In the genomic region with DNA sequence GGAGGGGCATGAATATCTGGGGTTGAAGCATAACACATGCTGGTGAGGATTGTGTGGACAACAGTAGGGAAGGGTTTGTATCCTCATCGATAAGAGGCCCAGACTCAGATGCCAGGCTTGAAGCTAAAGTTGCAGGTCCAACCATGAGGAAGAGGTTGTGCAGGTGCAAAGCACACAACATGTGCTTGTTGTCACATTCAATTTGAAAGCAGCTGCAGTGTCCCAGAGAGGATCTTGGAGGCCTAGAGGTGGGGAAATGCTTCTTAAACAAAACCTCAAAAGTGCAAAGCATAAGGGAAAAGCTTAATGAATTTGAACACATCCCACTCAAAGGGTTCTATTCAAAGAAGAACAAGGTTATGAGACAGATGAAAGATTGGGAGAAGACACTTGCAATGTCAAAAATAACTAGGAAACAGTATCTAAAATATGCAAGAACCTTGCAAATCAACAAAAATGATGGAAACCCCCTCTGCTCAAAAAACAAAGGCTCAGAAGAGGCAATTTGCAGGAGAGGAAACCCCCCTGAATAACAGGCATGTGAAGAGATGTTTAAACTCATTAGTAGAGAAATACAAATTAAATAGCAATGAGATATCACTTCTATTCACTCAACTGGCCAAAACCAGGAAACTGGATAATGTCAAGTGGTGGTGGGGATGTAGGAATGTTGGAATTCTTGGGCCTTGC, we compare ENCODE assay signal across 20 cellular contexts.
A peak's percentile ranks its signal among the peaks of the same experiment; 100 is the strongest.
DNase-seq lines count a peak whose midpoint lies in the region; ATAC-seq and TF ChIP-seq lines count a peak whose summit lies in the region.
"Had no signal": no experiment of that assay in that cellular context is flagged by ENCODE, and none has a peak within 500 bp of the region (broad histone marks: within the 10 kb centered on the region; RNA-seq: fewer than 3 reads in every experiment).

No MANE protein-coding gene starts in this region.

- no peaks in the 10 kb centered on the region for H3F3A ChIP-seq in PC-3 (ENCODE audit: low read length, unreplicated experiment)
- no peaks in the 10 kb centered on the region; the same call in 1 of the 2 replicates for H3F3A ChIP-seq in PC-9 (ENCODE audit: insufficient read depth, low read depth)

- no peak overlapping the region for H2BK120ac ChIP-seq in mesenchymal stem cell (ENCODE audit: low read depth, low read length)

- no peak overlapping the region for H3K23ac ChIP-seq in mesenchymal stem cell (ENCODE audit: low read length in 2 of 2)

- H3K4me2 ChIP-seq in PC-3 (ENCODE audit: low read length): peak overlapping the region; percentile 73
- H3K4me2 ChIP-seq in mesenchymal stem cell (ENCODE audit: low read length, poor library complexity, severe bottlenecking): no peak overlapping the region
- H3K4me2 ChIP-seq in PC-9: no peak overlapping the region

- H3K79me2 ChIP-seq in PC-3 (ENCODE audit: low read length): no peaks in the 10 kb centered on the region
- H3K79me2 ChIP-seq in PC-9 (ENCODE audit: low read depth): no peaks in the 10 kb centered on the region

- peak overlapping the region; percentile 25 for H4K91ac ChIP-seq in mesenchymal stem cell (ENCODE audit: low read length)

- no peak for DNase-seq in activated T-cell treated with anti-CD3 and anti-CD28 coated beads, Interleukin-2, amount 50 U/mL, for 72 hours
- no peak for DNase-seq in activated T-cell treated with anti-CD3 and anti-CD28 coated beads, Interleukin-2, amount 50 U/mL, for 24 hours
- DNase-seq in PC-3 (no peak), mesenchymal stem cell (no peak), vagina (ENCODE audit: extremely low spot score in 2 of 2) (no peak), PC-9 (no peak), GF-D8 (lab: John Stamatoyannopoulos, UW) (no peak), DMS 273 (lab: John Stamatoyannopoulos, UW; ENCODE audit: unreplicated experiment) (no peak)
- DNase-seq: amygdala; cerebellar nuclear complex; effector CD8-positive, alpha-beta T cell; immature natural killer cell; lower lobe of right lung; NCI-H187 treated with DMSO at 0.1 percent for 48 hours; NCI-H510A treated with DMSO at 0.1 percent for 48 hours; stimulated activated CD4-positive, alpha-beta T cell treated with anti-CD3 and anti-CD28 coated beads, Interleukin-12 subunit alpha, Interleukin-12 subunit beta, amount 100 ng/mL, for 4 hours had no signal

- 85% methylated on average over 1 of the region's 1 CpG for WGBS in mesenchymal stem cell

- no peaks in the 10 kb centered on the region for H3K79me1 ChIP-seq in mesenchymal stem cell (replicated peaks; ENCODE audit: low read length, poor library complexity, severe bottlenecking)

- H2AFZ ChIP-seq in PC-3 (ENCODE audit: low read length): peak overlapping the region; percentile 66; the same call in 1 of the 2 replicates
- H2AFZ ChIP-seq in mesenchymal stem cell (ENCODE audit: low read depth, low read length): no peak overlapping the region
- no peak overlapping the region for H2AFZ ChIP-seq in PC-9

- H3K36me3 ChIP-seq in PC-3 (ENCODE audit: low read depth, low read length) (no peaks in the 10 kb centered on the region), mesenchymal stem cell (ENCODE audit: control insufficient read depth in 1 of 2, insufficient read depth in 2 of 2, low read depth in 1 of 2, low read length in 2 of 2) (no peaks in the 10 kb centered on the region), vagina (no peaks in the 10 kb centered on the region), PC-9 (ENCODE audit: low read depth) (no peaks in the 10 kb centered on the region)
- H3K36me3 ChIP-seq: lower lobe of right lung, MG63, SJSA1 had no signal

- H3K18ac ChIP-seq in mesenchymal stem cell (ENCODE audit: low read depth in 1 of 2, low read length in 2 of 2): peak overlapping the region in 1 of 2 experiments; percentile 73

- peak overlapping the region; percentile 41 for H4K8ac ChIP-seq in mesenchymal stem cell (ENCODE audit: low read length)

- no peaks in the 10 kb centered on the region for H3K9me3 Mint-ChIP-seq in activated T-cell treated with anti-CD3 and anti-CD28 coated beads, Interleukin-2, amount 50 U/mL, for 72 hours
- no peaks in the 10 kb centered on the region for H3K9me3 Mint-ChIP-seq in activated T-cell treated with anti-CD3 and anti-CD28 coated beads, Interleukin-2, amount 50 U/mL, for 24 hours
- H3K9me3 Mint-ChIP-seq: immature natural killer cell; nephron; stimulated activated effector memory CD8-positive, alpha-beta T cell treated with anti-CD3 and anti-CD28 coated beads, Interleukin-12 subunit alpha, Interleukin-12 subunit beta, amount 100 ng/mL, for 72 hours had no signal

- CTCF ChIA-PET in PC-3 (lab: Charles Lee): no interaction called here
- CTCF ChIA-PET in PC-9 (lab: Charles Lee): no interaction called here

- BruUV-seq in PC-3 (replicated peaks; lab: Mats Ljungman, UMichigan): no TSS peak
- BruUV-seq in PC-9 (replicated peaks; lab: Mats Ljungman, UMichigan): no TSS peak

- H3K36me3 Mint-ChIP-seq in activated T-cell treated with anti-CD3 and anti-CD28 coated beads, Interleukin-2, amount 50 U/mL, for 72 hours (ENCODE audit: insufficient read depth in 2 of 2): no peaks in the 10 kb centered on the region
- H3K36me3 Mint-ChIP-seq in activated T-cell treated with anti-CD3 and anti-CD28 coated beads, Interleukin-2, amount 50 U/mL, for 24 hours (ENCODE audit: low read depth): no peaks in the 10 kb centered on the region
- H3K36me3 Mint-ChIP-seq: immature natural killer cell; stimulated activated effector memory CD8-positive, alpha-beta T cell treated with anti-CD3 and anti-CD28 coated beads, Interleukin-12 subunit alpha, Interleukin-12 subunit beta, amount 100 ng/mL, for 72 hours had no signal

- H3K4me1 ChIP-seq in PC-3 (ENCODE audit: insufficient read depth, low read length): peaks cover 16% of the 10 kb centered on the region
- H3K4me1 ChIP-seq in mesenchymal stem cell (ENCODE audit: control insufficient read depth, insufficient read depth, low read depth, low read length): peaks cover 4% of the 10 kb centered on the region
- peaks cover 46% of the 10 kb centered on the region for H3K4me1 ChIP-seq in vagina
- peaks cover 3% of the 10 kb centered on the region for H3K4me1 ChIP-seq in PC-9 (replicated peaks; ENCODE audit: insufficient read depth)

- POLR2A ChIA-PET in PC-3 (lab: Charles Lee; ENCODE audit: unreplicated experiment) (no interaction called here), PC-9 (lab: Charles Lee; ENCODE audit: unreplicated experiment) (no interaction called here)

- H3K4me3 ChIP-seq in PC-3 (ENCODE audit: low read length) (peak overlapping the region; percentile 49; the same call in 1 of the 2 replicates), mesenchymal stem cell (ENCODE audit: insufficient read depth in 1 of 2, low read depth in 1 of 2, low read length in 2 of 2) (peak overlapping the region in 1 of 2 experiments; percentile 25), vagina (no peak overlapping the region), PC-9 (no peak overlapping the region)
- H3K4me3 ChIP-seq: lower lobe of right lung, MG63, SJSA1 had no signal

- H3K4me3 Mint-ChIP-seq in activated T-cell treated with anti-CD3 and anti-CD28 coated beads, Interleukin-2, amount 50 U/mL, for 72 hours: peak overlapping the region; percentile 64 to 80
- no peak overlapping the region for H3K4me3 Mint-ChIP-seq in activated T-cell treated with anti-CD3 and anti-CD28 coated beads, Interleukin-2, amount 50 U/mL, for 24 hours
- H3K4me3 Mint-ChIP-seq: nephron had no signal

- intact Hi-C loops in PC-3 (cut with micrococcal nuclease) (no loop called here), vagina (cut with DNase I) (no loop called here), PC-9 (cut with micrococcal nuclease; ENCODE audit: unreplicated experiment) (no loop called here)

- peak overlapping the region; percentile 32 to 63 for H2BK12ac ChIP-seq in mesenchymal stem cell (ENCODE audit: low read length in 2 of 2)

- H3K9me3 ChIP-seq in PC-3 (ENCODE audit: low read length) (no peaks in the 10 kb centered on the region), mesenchymal stem cell (ENCODE audit: control insufficient read depth, low read length) (no peaks in the 10 kb centered on the region), vagina (no peaks in the 10 kb centered on the region), PC-9 (ENCODE audit: insufficient read depth, low read depth) (no peaks in the 10 kb centered on the region)
- H3K9me3 ChIP-seq: lower lobe of right lung, MG63, SJSA1 had no signal

- no peaks in the 10 kb centered on the region for H3K9me2 ChIP-seq in PC-3 (replicated peaks; ENCODE audit: low read length)
- H3K9me2 ChIP-seq in PC-9 (ENCODE audit: insufficient read depth): no peaks in the 10 kb centered on the region

- ATAC-seq in activated T-cell treated with anti-CD3 and anti-CD28 coated beads, Interleukin-2, amount 50 U/mL, for 72 hours (replicated peaks in 1 of 2): no peak
- no peak for ATAC-seq in PC-3
- ATAC-seq: lower lobe of right lung had no signal

- H2BK15ac ChIP-seq in mesenchymal stem cell (ENCODE audit: low read depth, poor library complexity, severe bottlenecking): peak overlapping the region; percentile 13

- H3K27ac ChIP-seq in PC-3 (ENCODE audit: low read length) (peak overlapping the region; percentile 47), mesenchymal stem cell (ENCODE audit: low read length, poor library complexity, severe bottlenecking) (peak overlapping the region; percentile 83), vagina (peak overlapping the region; percentile 77), PC-9 (no peak overlapping the region)
- H3K27ac ChIP-seq: lower lobe of right lung, SJSA1 had no signal

- H4K20me1 ChIP-seq in PC-3 (ENCODE audit: low read length) (no peaks in the 10 kb centered on the region), PC-9 (ENCODE audit: insufficient read depth) (no peaks in the 10 kb centered on the region)

- H3K9ac ChIP-seq in PC-3 (ENCODE audit: low read length) (no peak overlapping the region), mesenchymal stem cell (ENCODE audit: low read length) (peak overlapping the region; percentile 64)

- H3K27me3 ChIP-seq in PC-3 (ENCODE audit: low read length) (no peaks in the 10 kb centered on the region), mesenchymal stem cell (ENCODE audit: control insufficient read depth in 1 of 2, insufficient read depth in 1 of 2, low read length in 2 of 2) (no peaks in the 10 kb centered on the region), vagina (peaks cover 5% of the 10 kb centered on the region), PC-9 (ENCODE audit: insufficient read depth, low read depth) (no peaks in the 10 kb centered on the region)
- H3K27me3 ChIP-seq: MG63, SJSA1 had no signal

- TF ChIP-seq CTCF in PC-3 (conservative IDR thresholded peaks at IDR 0.05; ENCODE audit: low read depth, low read length) (no peak), vagina (IDR thresholded peaks at IDR 0.05) (no peak), PC-9 (conservative IDR thresholded peaks at IDR 0.05) (no peak)

- H3K27me3 Mint-ChIP-seq in activated T-cell treated with anti-CD3 and anti-CD28 coated beads, Interleukin-2, amount 50 U/mL, for 72 hours (ENCODE audit: low read depth): peaks cover 6% of the 10 kb centered on the region
- H3K27me3 Mint-ChIP-seq in activated T-cell treated with anti-CD3 and anti-CD28 coated beads, Interleukin-2, amount 50 U/mL, for 24 hours: no peaks in the 10 kb centered on the region

- TF ChIP-seq POLR2A in vagina (IDR thresholded peaks at IDR 0.05): no peak

- no peak overlapping the region for H3K27ac Mint-ChIP-seq in activated T-cell treated with anti-CD3 and anti-CD28 coated beads, Interleukin-2, amount 50 U/mL, for 72 hours
- no peak overlapping the region for H3K27ac Mint-ChIP-seq in activated T-cell treated with anti-CD3 and anti-CD28 coated beads, Interleukin-2, amount 50 U/mL, for 24 hours
- H3K27ac Mint-ChIP-seq: stimulated activated effector memory CD8-positive, alpha-beta T cell treated with anti-CD3 and anti-CD28 coated beads, Interleukin-12 subunit alpha, Interleukin-12 subunit beta, amount 100 ng/mL, for 72 hours had no signal

- H3K4me1 Mint-ChIP-seq in activated T-cell treated with anti-CD3 and anti-CD28 coated beads, Interleukin-2, amount 50 U/mL, for 72 hours (ENCODE audit: low read depth): peaks cover 45% of the 10 kb centered on the region
- peaks cover 41% of the 10 kb centered on the region for H3K4me1 Mint-ChIP-seq in activated T-cell treated with anti-CD3 and anti-CD28 coated beads, Interleukin-2, amount 50 U/mL, for 24 hours (ENCODE audit: low read depth)

- no peak overlapping the region for H3K4ac ChIP-seq in mesenchymal stem cell (ENCODE audit: low read depth in 1 of 2, low read length in 2 of 2)

- H2AK5ac ChIP-seq in mesenchymal stem cell (ENCODE audit: low read length, severe bottlenecking): no peak overlapping the region

- H2BK5ac ChIP-seq in mesenchymal stem cell (ENCODE audit: low read depth, low read length, poor library complexity, severe bottlenecking): no peak overlapping the region

- H3K14ac ChIP-seq in mesenchymal stem cell (ENCODE audit: low read length in 2 of 2): no peak overlapping the region
